ENCODE assay signal across 29 cellular contexts in genomic region chr3:197888511-197888910, GRCh38.
DNase-seq lines count a peak whose midpoint lies in the region; ATAC-seq, FAIRE-seq and TF ChIP-seq lines count a peak whose summit lies in the region.
"Had no signal": no experiment of that assay in that cellular context is flagged by ENCODE, and none has a peak within 500 bp of the region (broad histone marks: within the 10 kb centered on the region; RNA-seq: fewer than 3 reads in every experiment).

No MANE protein-coding gene starts in this region.

- no peak for DNase-seq in activated T-cell treated with anti-CD3 and anti-CD28 coated beads, Interleukin-2, amount 50 U/mL, for 24 hours
- no peak for DNase-seq in activated T-cell treated with anti-CD3 and anti-CD28 coated beads for 4 hours
- DNase-seq in astrocyte (ENCODE audit: low read depth) = no peak
- no peak for DNase-seq in esophagus squamous epithelium (lab: John Stamatoyannopoulos, UW)
- DNase-seq in smooth muscle cell (lab: John Stamatoyannopoulos, UW; ENCODE audit: unreplicated experiment) = no peak
- DNase-seq in NCI-H146 treated with DMSO at 0.1 percent for 48 hours (lab: John Stamatoyannopoulos, UW; ENCODE audit: unreplicated experiment) = no peak
- no peak for DNase-seq in GM19238 (ENCODE audit: insufficient read length, low spot score)
- DNase-seq: ACHN; CD4-positive, alpha-beta T cell; DMS153; H9; IMR-90; NCI-H1105; NCI-H1694; NCI-H2081; NCI-H2171; NCI-H345; NCI-H524; NCI-H774; NK-92 treated with Interleukin-12 subunit alpha and Interleukin-12 subunit beta, amount 100 ng/mL, for 24 hours; Peyer's patch had no signal

- H4K20me1 ChIP-seq in astrocyte (ENCODE audit: insufficient read depth, low read length) (no peaks in the 10 kb centered on the region), smooth muscle cell (ENCODE audit: low read depth) (no peaks in the 10 kb centered on the region)
- H4K20me1 ChIP-seq: BLaER1 had no signal

- TF ChIP-seq POLR2A in esophagus squamous epithelium (IDR thresholded peaks at IDR 0.05) = no peak

- H2AFZ ChIP-seq in astrocyte (ENCODE audit: low read depth, low read length) (no peak overlapping the region), smooth muscle cell (ENCODE audit: low read depth) (no peak overlapping the region)

- H3F3A ChIP-seq in smooth muscle cell (ENCODE audit: low read depth) = peaks cover 5% of the 10 kb centered on the region

- H3K9me3 ChIP-seq in astrocyte (ENCODE audit: insufficient read depth, low read depth, low read length) (no peaks in the 10 kb centered on the region), esophagus squamous epithelium (no peaks in the 10 kb centered on the region), smooth muscle cell (replicated peaks; ENCODE audit: low read depth) (no peaks in the 10 kb centered on the region)
- H3K9me3 ChIP-seq: BLaER1, Peyer's patch had no signal

- TF ChIP-seq CTCF in astrocyte (IDR thresholded peaks at IDR 0.05; ENCODE audit: insufficient read depth, low read depth, low read length) (no peak), esophagus squamous epithelium (IDR thresholded peaks at IDR 0.05) (no peak), smooth muscle cell (IDR thresholded peaks at IDR 0.05; ENCODE audit: borderline replicate concordance, insufficient read depth, poor library complexity, severe bottlenecking) (no peak)

- intact Hi-C loops in esophagus squamous epithelium (cut with DNase I) = no loop called here

- 89 to 100% methylated on average over 1 of the region's 1 CpG for WGBS in esophagus squamous epithelium, 2 donors
- 94% methylated on average over 1 of the region's 1 CpG for WGBS in smooth muscle cell (ENCODE audit: low lambda C conversion rate)

- H3K27ac Mint-ChIP-seq in activated T-cell treated with anti-CD3 and anti-CD28 coated beads, Interleukin-2, amount 50 U/mL, for 24 hours = peak overlapping the region; percentile 1
- peak overlapping the region; percentile 22 for H3K27ac Mint-ChIP-seq in astrocyte (ENCODE audit: unreplicated experiment)
- H3K27ac Mint-ChIP-seq: CD4-positive, alpha-beta T cell had no signal

- H3K4me1 ChIP-seq in astrocyte (ENCODE audit: insufficient read depth, low read length) (no peaks in the 10 kb centered on the region), esophagus squamous epithelium (peaks cover 0 to 15% (median 0%) of the 10 kb centered on the region in 3 donors), smooth muscle cell (ENCODE audit: low read depth) (peaks cover 15% of the 10 kb centered on the region)
- H3K4me1 ChIP-seq: Peyer's patch had no signal

- no peaks in the 10 kb centered on the region for H3K27me3 ChIP-seq in astrocyte (ENCODE audit: insufficient read depth, low read length)
- H3K27me3 ChIP-seq in esophagus squamous epithelium = no peaks in the 10 kb centered on the region
- H3K27me3 ChIP-seq in smooth muscle cell (ENCODE audit: low read depth) = no peaks in the 10 kb centered on the region
- H3K27me3 ChIP-seq: BLaER1, Peyer's patch had no signal

- H3K36me3 Mint-ChIP-seq in activated T-cell treated with anti-CD3 and anti-CD28 coated beads, Interleukin-2, amount 50 U/mL, for 24 hours (ENCODE audit: low read depth) = peaks cover 57% of the 10 kb centered on the region
- H3K36me3 Mint-ChIP-seq in astrocyte (ENCODE audit: low read depth, unreplicated experiment) = peaks cover under 1% of the 10 kb centered on the region

- FAIRE-seq in astrocyte (lab: Jason Lieb, UNC) = peak; percentile 39
- FAIRE-seq: GM12892, GM18507, HTR-8/SVneo had no signal

- no peak overlapping the region for H3K4me2 ChIP-seq in astrocyte (ENCODE audit: low read length)
- H3K4me2 ChIP-seq in smooth muscle cell = no peak overlapping the region
- H3K4me2 ChIP-seq: BLaER1, KMS-11 had no signal

- H3K4me3 ChIP-seq in astrocyte (ENCODE audit: insufficient read depth, low read depth, low read length) (no peak overlapping the region), esophagus squamous epithelium (no peak overlapping the region), smooth muscle cell (no peak overlapping the region)
- H3K4me3 ChIP-seq: BLaER1, Peyer's patch had no signal

- no peak overlapping the region for H3K4me3 Mint-ChIP-seq in activated T-cell treated with anti-CD3 and anti-CD28 coated beads, Interleukin-2, amount 50 U/mL, for 24 hours
- H3K4me3 Mint-ChIP-seq in astrocyte (ENCODE audit: unreplicated experiment) = no peak overlapping the region
- H3K4me3 Mint-ChIP-seq: CD4-positive, alpha-beta T cell; H9 had no signal

- peaks cover 16% of the 10 kb centered on the region for H3K4me1 Mint-ChIP-seq in activated T-cell treated with anti-CD3 and anti-CD28 coated beads, Interleukin-2, amount 50 U/mL, for 24 hours (ENCODE audit: low read depth)
- peaks cover 14% of the 10 kb centered on the region for H3K4me1 Mint-ChIP-seq in astrocyte (ENCODE audit: low read depth, unreplicated experiment)

- ATAC-seq in GM19467 (IDR thresholded peaks at IDR 0.05; ENCODE audit: unreplicated experiment) = no peak
- ATAC-seq: SK-N-SH treated with all-trans-retinoic acid at 6 μM for 48 hours had no signal

- H3K79me2 ChIP-seq in astrocyte (ENCODE audit: insufficient read depth, low read length) = no peaks in the 10 kb centered on the region
- no peaks in the 10 kb centered on the region for H3K79me2 ChIP-seq in smooth muscle cell (ENCODE audit: low read depth)

- H3K9me3 Mint-ChIP-seq in activated T-cell treated with anti-CD3 and anti-CD28 coated beads, Interleukin-2, amount 50 U/mL, for 24 hours = no peaks in the 10 kb centered on the region
- H3K9me3 Mint-ChIP-seq in astrocyte (ENCODE audit: unreplicated experiment) = no peaks in the 10 kb centered on the region
- H3K9me3 Mint-ChIP-seq: CD4-positive, alpha-beta T cell; H9 had no signal

- H3K9ac ChIP-seq in astrocyte (ENCODE audit: low read length) (no peak overlapping the region), smooth muscle cell (ENCODE audit: low read depth) (peak overlapping the region; percentile 64)
- H3K9ac ChIP-seq: BLaER1, KMS-11 had no signal

- no peaks in the 10 kb centered on the region for H3K27me3 Mint-ChIP-seq in activated T-cell treated with anti-CD3 and anti-CD28 coated beads, Interleukin-2, amount 50 U/mL, for 24 hours
- H3K27me3 Mint-ChIP-seq in astrocyte (ENCODE audit: low read depth, unreplicated experiment) = no peaks in the 10 kb centered on the region
- H3K27me3 Mint-ChIP-seq: CD4-positive, alpha-beta T cell had no signal

- peaks cover 7% of the 10 kb centered on the region for H3K36me3 ChIP-seq in astrocyte (ENCODE audit: insufficient read depth, low read length)
- peaks cover 0 to 22% (median 3%) of the 10 kb centered on the region in 3 donors for H3K36me3 ChIP-seq in esophagus squamous epithelium
- no peaks in the 10 kb centered on the region for H3K36me3 ChIP-seq in smooth muscle cell (ENCODE audit: low read depth)

- H3K27ac ChIP-seq in astrocyte (ENCODE audit: low read depth, low read length) (no peak overlapping the region), esophagus squamous epithelium (peak overlapping the region; percentile 12 to 74 (median 27)), smooth muscle cell (ENCODE audit: low read depth) (peak overlapping the region; percentile 89)
- H3K27ac ChIP-seq: 22Rv1, BLaER1, KMS-11, Peyer's patch had no signal
